ENCODE assay signal across 7 cellular contexts in the genomic region with DNA sequence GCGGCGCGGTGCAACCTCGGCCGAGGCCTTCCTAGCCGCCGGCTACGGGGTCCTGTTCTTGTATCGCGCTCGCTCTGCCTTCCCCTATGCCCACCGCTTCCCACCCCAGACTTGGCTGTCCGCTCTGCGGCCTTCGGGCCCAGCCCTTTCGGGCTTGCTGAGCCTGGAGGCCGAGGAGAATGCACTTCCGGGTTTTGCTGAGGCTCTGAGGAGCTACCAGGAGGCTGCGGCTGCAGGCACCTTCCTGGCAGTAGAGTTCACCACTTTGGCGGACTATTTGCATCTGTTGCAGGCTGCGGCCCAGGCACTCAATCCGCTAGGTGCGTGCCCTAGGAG. TPM values are rescaled to one million over a fixed set of nuclear protein-coding genes. Genes with fewer than 3 reads are reported as not detected.
A peak's percentile ranks its signal among the peaks of the same experiment; 100 is the strongest.
DNase-seq lines count a peak whose midpoint lies in the region; ATAC-seq and TF ChIP-seq lines count a peak whose summit lies in the region.

No MANE protein-coding gene starts in this region.

- no peaks in the 10 kb centered on the region for H3K27me3 ChIP-seq in WERI-Rb-1 (ENCODE audit: insufficient read depth, low read depth, severe bottlenecking)
- H3K27me3 ChIP-seq in colonic mucosa, result no peaks in the 10 kb centered on the region
- H3K27me3 ChIP-seq in liver (ENCODE audit: control insufficient read depth in 4 of 4, insufficient read depth in 4 of 4, low read length in 3 of 4), result no peaks in the 10 kb centered on the region

- intact Hi-C loops in colonic mucosa (cut with DNase I), result no loop called here

- peaks cover 16% of the 10 kb centered on the region for H3K36me3 ChIP-seq in WERI-Rb-1
- peaks cover 4% of the 10 kb centered on the region for H3K36me3 ChIP-seq in colonic mucosa
- peaks cover 0 to 26% (median 20%) of the 10 kb centered on the region in 4 donors for H3K36me3 ChIP-seq in liver (ENCODE audit: control insufficient read depth in 4 of 4, insufficient read depth in 3 of 4, low read depth in 1 of 4, low read length in 3 of 4)

- WGBS in liver, result under 1% methylated on average over 23 of the region's 23 CpGs

- no peak for TF ChIP-seq RAD21 in liver (IDR thresholded peaks at IDR 0.05)

- H3K9ac ChIP-seq in colonic mucosa (ENCODE audit: low read depth in 2 of 2, low read length in 2 of 2) (peak overlapping the region; percentile 90 to 97), liver (ENCODE audit: low read depth in 1 of 2, low read length in 2 of 2) (peak overlapping the region; percentile 9 to 76)

- peak overlapping the region; percentile 82 for H3K4me3 ChIP-seq in WERI-Rb-1 (ENCODE audit: low read depth, low read length)
- peak overlapping the region; percentile 76 for H3K4me3 ChIP-seq in colonic mucosa
- peak overlapping the region; percentile 89 to 97 (median 89) for H3K4me3 ChIP-seq in liver (ENCODE audit: low read depth in 1 of 3, low read length in 3 of 3)

- H3K27ac ChIP-seq in WERI-Rb-1, result peak overlapping the region; percentile 81
- H3K27ac ChIP-seq in colonic mucosa, result peak overlapping the region; percentile 90
- H3K27ac ChIP-seq in liver (ENCODE audit: low read depth in 1 of 2, low read length in 2 of 2), result peak overlapping the region; percentile 96 to 98

- TF ChIP-seq CTCF in WERI-Rb-1 (IDR thresholded peaks at IDR 0.05; ENCODE audit: low read depth, low read length) (no peak), colonic mucosa (IDR thresholded peaks at IDR 0.05) (no peak), liver (IDR thresholded peaks at IDR 0.05; ENCODE audit: low read depth, low read length, missing input control) (no peak)

- no peaks in the 10 kb centered on the region for H3K9me3 ChIP-seq in WERI-Rb-1 (ENCODE audit: severe bottlenecking)
- no peaks in the 10 kb centered on the region for H3K9me3 ChIP-seq in colonic mucosa
- no peaks in the 10 kb centered on the region for H3K9me3 ChIP-seq in liver (ENCODE audit: control insufficient read depth in 4 of 4, low read length in 3 of 4)

- ATAC-seq in GM18499 (IDR thresholded peaks at IDR 0.05; ENCODE audit: insufficient read depth, unreplicated experiment) (peak; percentile 28), HG02571 (IDR thresholded peaks at IDR 0.05; ENCODE audit: unreplicated experiment) (peak; percentile 46)

- H3K4me1 ChIP-seq in colonic mucosa, result peaks cover 8% of the 10 kb centered on the region
- peaks cover 4 to 30% (median 20%) of the 10 kb centered on the region in 4 donors for H3K4me1 ChIP-seq in liver (ENCODE audit: control insufficient read depth in 4 of 4, insufficient read depth in 4 of 4, low read length in 3 of 4)

- DNase-seq in NAMALWA (ENCODE audit: low spot score) (peak; percentile 77), WERI-Rb-1 (peak; percentile 36), colonic mucosa (peak; percentile 74)
- peak in 2 of 3 donors; percentile 15 to 21 for DNase-seq in stimulated activated CD4-positive, alpha-beta T cell treated with anti-CD3 and anti-CD28 coated beads, TNF-alpha, amount 100 ng/mL, for 1 hour (ENCODE audit: low read depth in 3 of 3, low spot score in 1 of 3)

TF ChIP-seq in liver, 16 proteins besides CTCF, POLR2A, EP300 and RAD21:
- TF ChIP-seq JUND (IDR thresholded peaks at IDR 0.05), result no peak
- TF ChIP-seq FOXA2 (IDR thresholded peaks at IDR 0.05), result no peak
- no peak for TF ChIP-seq RXRA (IDR thresholded peaks at IDR 0.05)
- peak; percentile 22 for TF ChIP-seq TAF1 (conservative IDR thresholded peaks at IDR 0.05)
- TF ChIP-seq YY1 (IDR thresholded peaks at IDR 0.05), result no peak

RNA-seq across cellular contexts. Expression of gene PPCS, which starts 0.4 kb away (rescaled TPM):
- 100 to 1,000 TPM in 1 of 2 donors, 10 to 100 TPM in 1; 93.0 to 108 TPM for total RNA-seq in colonic mucosa
- 10 to 100 TPM; 22.2 to 22.4 TPM for total RNA-seq in liver
- polyA plus RNA-seq in liver, result 10 to 100 TPM; 49.7 to 65.4 TPM

RNA-seq across cellular contexts. Expression of gene ZMYND12, which starts 0.9 kb away (rescaled TPM):
- 1 to 10 TPM; 2.9 to 3.5 TPM for total RNA-seq in colonic mucosa
- 1 to 10 TPM; 2.1 to 3.0 TPM for total RNA-seq in liver
- 1 to 10 TPM; 1.3 to 2.0 TPM for polyA plus RNA-seq in liver

RNA-seq across cellular contexts. Expression of gene CCDC30, which starts 6.4 kb away (rescaled TPM):
- 1 to 10 TPM; 1.5 to 1.8 TPM for total RNA-seq in colonic mucosa
- total RNA-seq in liver, result 1 to 10 TPM; 1.7 to 2.0 TPM
- under 1 TPM; 0.07 to 0.93 TPM for polyA plus RNA-seq in liver

Comparison
In these comparisons a context has a peak if more than half of its experiments do, and no peak if none do; other contexts are left out.
1. Peak in every context shown above with its lines: DNase-seq, ATAC-seq, H3K4me3 ChIP-seq and H3K27ac ChIP-seq.
2. DNase-seq: peak in every context shown above with its lines; median percentile 77 in NAMALWA; 74 in colonic mucosa; 36 in WERI-Rb-1; 18 in stimulated activated CD4-positive, alpha-beta T cell treated with anti-CD3 and anti-CD28 coated beads, TNF-alpha, amount 100 ng/mL, for 1 hour.
3. RNA of gene PPCS, which starts 0.4 kb away (total RNA-seq): 93.0 to 108 TPM in colonic mucosa; 22.2 to 22.4 TPM in liver; every median in the first group is over 4 times any median in the second.